ENCODE assay signal across 21 cellular contexts in the genomic region with DNA sequence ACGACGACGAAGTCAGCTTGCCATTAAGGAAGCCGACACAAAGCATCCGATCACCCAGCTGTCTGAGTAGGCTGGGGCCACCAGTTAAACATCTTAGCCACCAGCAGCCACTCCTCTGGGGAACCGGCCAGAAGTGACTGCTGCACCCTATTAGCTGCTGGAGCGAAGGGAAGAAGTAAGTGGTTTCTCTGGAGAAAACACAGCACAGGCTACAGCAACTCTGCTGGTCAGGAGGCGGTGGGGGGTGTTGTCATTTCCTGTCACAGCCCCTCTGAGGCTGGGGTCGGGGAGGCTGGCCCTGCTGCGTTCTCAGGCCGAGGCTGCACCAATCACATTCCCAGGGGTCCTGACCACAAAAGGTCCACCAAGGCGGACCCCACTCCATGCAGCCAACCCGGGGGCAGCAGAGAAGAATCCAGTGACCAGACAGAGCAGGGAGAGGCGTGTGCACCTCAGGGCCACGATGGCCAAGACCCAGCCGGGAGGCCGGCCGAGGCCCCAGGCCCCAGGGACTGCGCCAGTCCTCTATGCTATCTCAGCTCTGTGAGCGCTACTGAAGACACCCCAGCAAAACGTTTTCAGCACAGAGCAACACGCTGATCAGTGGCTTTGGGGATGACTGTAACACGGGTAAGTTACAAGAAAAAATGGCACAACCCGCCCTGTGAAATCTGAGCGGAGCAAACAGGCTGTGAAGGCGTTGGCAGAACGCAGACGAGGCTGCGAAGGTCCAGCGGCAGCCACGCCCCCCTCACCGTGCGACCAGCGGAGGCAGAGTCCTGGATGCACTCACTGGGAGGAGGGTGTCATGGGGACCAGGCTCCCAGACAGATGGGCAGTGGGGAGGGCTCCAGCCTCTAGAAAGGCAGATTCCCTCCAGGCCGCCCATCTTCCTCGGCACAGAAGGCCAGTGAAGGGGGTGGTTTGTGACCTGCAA. TPM values are rescaled to one million over a fixed set of nuclear protein-coding genes. Genes with fewer than 3 reads are reported as not detected.
A peak's percentile ranks its signal among the peaks of the same experiment; 100 is the strongest.
DNase-seq lines count a peak whose midpoint lies in the region; ATAC-seq lines count a peak whose summit lies in the region.
"Had no signal": no experiment of that assay in that cellular context is flagged by ENCODE, and none has a peak within 500 bp of the region (broad histone marks: within the 10 kb centered on the region; RNA-seq: fewer than 3 reads in every experiment).

No MANE protein-coding gene starts in this region.

- in situ Hi-C loops in GM23248 (cut with MboI): no loop called here

- peaks cover 1 to 14% (median 6%) of the 10 kb centered on the region in 3 donors for H3K4me1 Mint-ChIP-seq in T-cell
- H3K4me1 Mint-ChIP-seq: endodermal cell had no signal

- H3K4ac ChIP-seq in mesendoderm (ENCODE audit: low read depth, low read length): no peak overlapping the region

- H3K4me3 Mint-ChIP-seq in T-cell: no peak overlapping the region
- H3K4me3 Mint-ChIP-seq: CD4-positive, alpha-beta T cell; endodermal cell; IgD-negative memory B cell; stimulated activated memory B cell treated with anti-CD40 and anti-IgM and Interleukin-4, amounts not matched to agents 10 μg/mL and 1 μg/mL and 100 μg/mL, for 72 hours had no signal

- no peaks in the 10 kb centered on the region for H3F3A ChIP-seq in GM23248 (ENCODE audit: insufficient read depth)

- peaks cover 3% of the 10 kb centered on the region for H3K4me1 ChIP-seq in GM23248 (ENCODE audit: insufficient read depth)
- H3K4me1 ChIP-seq in mesendoderm (ENCODE audit: control insufficient read depth, low read depth, low read length): no peaks in the 10 kb centered on the region
- H3K4me1 ChIP-seq: left lung, sigmoid colon had no signal

- H3K27ac ChIP-seq in GM23248 (no peak overlapping the region), mesendoderm (ENCODE audit: low read depth, low read length) (no peak overlapping the region)
- H3K27ac ChIP-seq: HL-60, left lung, sigmoid colon, thoracic aorta had no signal

- ATAC-seq in GM21447 (IDR thresholded peaks at IDR 0.05; ENCODE audit: unreplicated experiment): no peak
- ATAC-seq in HG03039 (IDR thresholded peaks at IDR 0.05; ENCODE audit: unreplicated experiment): no peak
- ATAC-seq in T-cell (replicated peaks in 1 of 4): no peak
- ATAC-seq: left lung; stimulated activated memory B cell treated with anti-CD40 and anti-IgM and Interleukin-4, amounts not matched to agents 10 μg/mL and 1 μg/mL and 100 μg/mL, for 72 hours had no signal

- H2BK5ac ChIP-seq in mesendoderm (ENCODE audit: low read length): no peak overlapping the region

- H3K23ac ChIP-seq in mesendoderm (ENCODE audit: low read length): no peak overlapping the region

- no peak overlapping the region for H3K18ac ChIP-seq in mesendoderm (ENCODE audit: low read length)

- H4K5ac ChIP-seq in mesendoderm (ENCODE audit: low read length): no peak overlapping the region

- WGBS in GM23248 (ENCODE audit: low coverage in 1 of 2, low lambda C conversion rate in 2 of 2, missing lambda C conversion rate in 2 of 2), 2 experiments: 11 to 14% methylated on average over 36 of the region's 36 CpGs
- no CpG with 5 or more reads among the region's 36 CpGs for WGBS in mesendoderm (ENCODE audit: extremely low coverage, insufficient coverage, low lambda C conversion rate)

- H2AFZ ChIP-seq in GM23248: no peak overlapping the region

- H2BK15ac ChIP-seq in mesendoderm (replicated peaks; ENCODE audit: low read depth): no peak overlapping the region

- H3K27ac Mint-ChIP-seq in T-cell: no peak overlapping the region
- H3K27ac Mint-ChIP-seq: CD4-positive, alpha-beta T cell; endodermal cell; stimulated activated memory B cell treated with anti-CD40 and anti-IgM and Interleukin-4, amounts not matched to agents 10 μg/mL and 1 μg/mL and 100 μg/mL, for 72 hours had no signal

- H3K27me3 Mint-ChIP-seq in T-cell: no peaks in the 10 kb centered on the region
- H3K27me3 Mint-ChIP-seq: CD4-positive, alpha-beta T cell had no signal

- CTCF ChIA-PET in T-cell (lab: Charles Lee): no interaction called here

- H3K4me2 ChIP-seq in GM23248 (ENCODE audit: unreplicated experiment): peak overlapping the region; percentile 28
- no peak overlapping the region for H3K4me2 ChIP-seq in mesendoderm (ENCODE audit: low read length)

- H3K9ac ChIP-seq in GM23248 (no peak overlapping the region), mesendoderm (ENCODE audit: low read length) (no peak overlapping the region)

- no peaks in the 10 kb centered on the region for H4K20me1 ChIP-seq in GM23248 (ENCODE audit: insufficient read depth)

- H3K27me3 ChIP-seq in GM23248 (replicated peaks; ENCODE audit: insufficient read depth) (peaks cover 23% of the 10 kb centered on the region; the same call in 1 of the 2 replicates), mesendoderm (ENCODE audit: insufficient read depth, low read length, poor library complexity) (no peaks in the 10 kb centered on the region)
- H3K27me3 ChIP-seq: left lung had no signal

- H3K79me2 ChIP-seq in GM23248 (ENCODE audit: insufficient read depth) (no peaks in the 10 kb centered on the region), mesendoderm (ENCODE audit: control insufficient read depth, insufficient read depth, low read length) (no peaks in the 10 kb centered on the region)

- H3K4me3 ChIP-seq in GM23248 (peak overlapping the region; percentile 11; the same call in 1 of the 2 replicates), mesendoderm (ENCODE audit: low read length) (no peak overlapping the region)
- H3K4me3 ChIP-seq: left lung, sigmoid colon, thoracic aorta had no signal

- no peak overlapping the region for H2AK5ac ChIP-seq in mesendoderm (ENCODE audit: low read length)

- POLR2A ChIA-PET in T-cell (lab: Charles Lee): no interaction called here

- no peak overlapping the region for H3K56ac ChIP-seq in mesendoderm (ENCODE audit: low read length)

- no peaks in the 10 kb centered on the region for H3K36me3 Mint-ChIP-seq in T-cell
- H3K36me3 Mint-ChIP-seq: stimulated activated memory B cell treated with anti-CD40 and anti-IgM and Interleukin-4, amounts not matched to agents 10 μg/mL and 1 μg/mL and 100 μg/mL, for 72 hours had no signal

- peak; percentile 63 for DNase-seq in AG20443 (ENCODE audit: low spot score)
- peak; percentile 67 for DNase-seq in GM23248
- peak; percentile 35 for DNase-seq in fibroblast of gingiva (ENCODE audit: low read depth)
- DNase-seq in occipital lobe (lab: John Stamatoyannopoulos, UW): peak; percentile 58
- DNase-seq in mesendoderm: no peak
- no peak for DNase-seq in T-cell
- DNase-seq: activated CD4-positive, alpha-beta T cell treated with anti-CD3 and anti-CD28 coated beads, Interleukin-2, amount 50 U/mL, for 4 hours; activated effector memory CD4-positive, alpha-beta T cell treated with Interleukin-2 at 50 U/mL for 16 hours; CD4-positive, alpha-beta T cell; DND-41; endodermal cell; nucleus accumbens; sigmoid colon; stimulated activated CD4-positive, alpha-beta T cell treated with anti-CD3 and anti-CD28 coated beads, Interleukin-1b, Interleukin-23, amount 100 ng/mL, for 48 hours had no signal

- H3K79me1 ChIP-seq in mesendoderm (ENCODE audit: low read length): no peaks in the 10 kb centered on the region

- H2BK120ac ChIP-seq in mesendoderm (ENCODE audit: low read depth, low read length): no peak overlapping the region

- no peak overlapping the region for H4K8ac ChIP-seq in mesendoderm (ENCODE audit: low read depth, low read length)

- H3K36me3 ChIP-seq in GM23248 (ENCODE audit: low read depth) (no peaks in the 10 kb centered on the region), mesendoderm (ENCODE audit: control insufficient read depth, insufficient read depth, low read length) (no peaks in the 10 kb centered on the region)
- H3K36me3 ChIP-seq: left lung, sigmoid colon, thoracic aorta had no signal

- H3K9me3 ChIP-seq in GM23248 (ENCODE audit: low read depth): no peaks in the 10 kb centered on the region
- H3K9me3 ChIP-seq: left lung, sigmoid colon, thoracic aorta had no signal

- H3K9me3 Mint-ChIP-seq in T-cell: no peaks in the 10 kb centered on the region
- H3K9me3 Mint-ChIP-seq: CD4-positive, alpha-beta T cell; endodermal cell had no signal

- H3K9me2 ChIP-seq in GM23248 (ENCODE audit: insufficient read depth): no peaks in the 10 kb centered on the region

RNA-seq across cellular contexts. Expression of a gene that starts 24.8 kb away (rescaled TPM):
- total RNA-seq in GM23248 (2014; rRNA removed; shearing (Covaris generic)): 7.1 and 9.8 TPM in 2 replicates
- polyA plus RNA-seq in GM23248 (2016; fragmentation: Nextera tagmentation; extraction: Ambion mirVana): 8.8 TPM in 2 replicates
- total RNA-seq in occipital lobe (21.5 TPM), T-cell (10 to 100 TPM in 3 of 5 donors, 1 to 10 TPM in 2; 5.8 to 16.4 (median 12.2) TPM)
- polyA plus RNA-seq in mesendoderm (2013, experiment 1 of 2): 3.8 TPM
- polyA plus RNA-seq in mesendoderm (2013, experiment 2 of 2): 3.7 TPM

RNA-seq across cellular contexts. Expression of a gene that starts 49.1 kb away (rescaled TPM):
- total RNA-seq in GM23248 (2014; rRNA removed; shearing (Covaris generic)): 7.5 and 11.1 TPM in 2 replicates
- polyA plus RNA-seq in GM23248 (2016; fragmentation: Nextera tagmentation; extraction: Ambion mirVana): 9.6 and 11.5 TPM in 2 replicates
- total RNA-seq in occipital lobe (22.8 TPM), T-cell (1 to 10 TPM; 3.1 to 7.8 (median 7.0) TPM)
- 1.7 TPM for polyA plus RNA-seq in mesendoderm (2013, experiment 1 of 2)
- polyA plus RNA-seq in mesendoderm (2013, experiment 2 of 2): 1.8 TPM

Comparison
In these comparisons a context has a peak if more than half of its experiments do, and no peak if none do; other contexts are left out.
1. DNase-seq: peak in AG20443 (single experiment), GM23248 (single experiment), fibroblast of gingiva (single experiment) and occipital lobe (single experiment); none in mesendoderm (single experiment) and T-cell (0 of 34).